ENCODE assay signal across 8 cellular contexts in genomic region chr1:117534995-117535467, GRCh38.
A peak's percentile ranks its signal among the peaks of the same experiment; 100 is the strongest.
DNase-seq lines count a peak whose midpoint lies in the region; ATAC-seq, FAIRE-seq and TF ChIP-seq lines count a peak whose summit lies in the region.

No MANE protein-coding gene starts in this region.

- H3K36me3 ChIP-seq in BJ (ENCODE audit: control insufficient read depth, insufficient read depth, low read length) (no peaks in the 10 kb centered on the region), H1 (ENCODE audit: control insufficient read depth in 2 of 4, insufficient read depth in 4 of 4, low read length in 3 of 4) (no peaks in the 10 kb centered on the region), thyroid gland (no peaks in the 10 kb centered on the region)

- 33% methylated on average over 5 of the region's 6 CpGs; no CpG with 5 or more reads in 1 of the 2 experiments for WGBS in H1 (ENCODE audit: extremely low coverage in 1 of 2, insufficient coverage in 1 of 2, insufficient read length in 1 of 2, insufficient replicate concordance in 2 of 2, low coverage in 1 of 2, low lambda C conversion rate in 2 of 2, missing lambda C conversion rate in 1 of 2), 2 experiments
- WGBS in thyroid gland, 2 donors: 9% methylated on average over 6 of the region's 6 CpGs

- H3K4me1 ChIP-seq in H1 (replicated peaks in 1 of 4; ENCODE audit: control insufficient read depth in 3 of 4, insufficient read depth in 4 of 4, low read length in 3 of 4): no peaks in the 10 kb centered on the region
- peaks cover 0 to 5% of the 10 kb centered on the region in 2 donors for H3K4me1 ChIP-seq in thyroid gland

- no peak overlapping the region for H2BK12ac ChIP-seq in H1 (ENCODE audit: low read depth, low read length)

- H3K79me2 ChIP-seq in H1 (ENCODE audit: control insufficient read depth in 1 of 2, insufficient read depth in 2 of 2, low read length in 2 of 2): no peaks in the 10 kb centered on the region

- H3K9me3 ChIP-seq in H1 (ENCODE audit: insufficient read depth in 2 of 2, low read depth in 1 of 2, low read length in 1 of 2) (no peaks in the 10 kb centered on the region), thyroid gland (no peaks in the 10 kb centered on the region)

- no peaks in the 10 kb centered on the region for H3K23me2 ChIP-seq in H1 (ENCODE audit: low read depth, low read length)

- TF ChIP-seq CTCF in BJ (IDR thresholded peaks at IDR 0.05; ENCODE audit: insufficient read depth, low read depth, low read length) (peak; percentile 68), H1 (IDR thresholded peaks at IDR 0.05; ENCODE audit: control extremely low read depth in 1 of 3, insufficient read depth in 1 of 3, low read depth in 1 of 3, low read length in 3 of 3) (peak; percentile 28 to 72 (median 47)), thyroid gland (IDR thresholded peaks at IDR 0.05) (peak; percentile 42 to 94 (median 65))

- peak; percentile 85 for FAIRE-seq in H1 (lab: Jason Lieb, UNC)

- no peak overlapping the region for H4K8ac ChIP-seq in H1 (ENCODE audit: extremely low read depth, insufficient read depth, low read length)

- H3K27me3 ChIP-seq in BJ (ENCODE audit: control insufficient read depth, insufficient read depth, low read length) (no peaks in the 10 kb centered on the region), H1 (replicated peaks in 1 of 4; ENCODE audit: control insufficient read depth in 3 of 4, extremely low read depth in 1 of 4, insufficient read depth in 3 of 4, low read length in 3 of 4) (no peaks in the 10 kb centered on the region), thyroid gland (no peaks in the 10 kb centered on the region)

- no peaks in the 10 kb centered on the region for H3K79me1 ChIP-seq in H1 (ENCODE audit: low read depth, low read length)

- DNase-seq in BJ (ENCODE audit: low read depth): no peak
- peak; percentile 68 for DNase-seq in NCI-H2227 (lab: John Stamatoyannopoulos, UW; ENCODE audit: unreplicated experiment)
- peak; percentile 44 for DNase-seq in activated CD4-positive, CD25-positive, alpha-beta regulatory T cell treated with anti-CD3 and anti-CD28 coated beads, Interleukin-2, amount 50 U/mL, for 72 hours
- peak; percentile 34 to 59 for DNase-seq in H1 (ENCODE audit: low read depth in 1 of 2, low spot score in 2 of 2)
- DNase-seq in myocyte (ENCODE audit: low read depth): peak; percentile 62
- DNase-seq in thyroid gland: peak; percentile 56 to 66

- intact Hi-C loops in thyroid gland (cut with DNase I): loop anchor here (5.0 kb wide), 1 partner anchor 217 kb away; no protein-coding TSS in a partner anchor

- H2AFZ ChIP-seq in H1 (ENCODE audit: low read length): no peak overlapping the region

- H3K14ac ChIP-seq in H1 (ENCODE audit: insufficient read length): no peak overlapping the region

- H3K18ac ChIP-seq in H1 (ENCODE audit: extremely low read depth, low read length): no peak overlapping the region

- no peak overlapping the region for H2AK5ac ChIP-seq in H1 (ENCODE audit: low read depth, low read length)

- H3K23ac ChIP-seq in H1 (ENCODE audit: insufficient read length): no peak overlapping the region

- no peak overlapping the region; a peak in 1 of 4 replicates for H3K4me2 ChIP-seq in H1 (ENCODE audit: insufficient read depth in 1 of 2, low read depth in 2 of 2, low read length in 2 of 2)

- no peak overlapping the region for H2BK15ac ChIP-seq in H1 (ENCODE audit: low read length)

- H3K4ac ChIP-seq in H1 (replicated peaks; ENCODE audit: insufficient read length, low read depth, low read length): no peak overlapping the region

- TF ChIP-seq RAD21 in H1 (IDR thresholded peaks at IDR 0.05 in 1 of 2, conservative IDR thresholded peaks at IDR 0.05 in 1 of 2; ENCODE audit: low read depth in 2 of 2, low read length in 2 of 2): peak; percentile 65 to 67

- no peak for TF ChIP-seq EP300 in H1 (IDR thresholded peaks at IDR 0.05; ENCODE audit: borderline replicate concordance in 1 of 2, low read depth in 2 of 2, low read length in 2 of 2)

- CTCF ChIA-PET in BJ (lab: Yijun Ruan, JAX) (interaction anchor here (0.8 to 12.5 kb wide), 34 partner anchors 9 to 475 kb away, joined by 3 to 142 read pairs (median 4); partner anchors contain the start of gene TTF2), H1 (lab: Charles Lee; ENCODE audit: partially characterized antibody) (interaction anchor here (0.5 to 6.0 kb wide), 69 partner anchors 10 to 573 kb away, joined by 3 to 128 read pairs (median 4); partner anchors contain the start of gene TENT5C)

- H3K4me3 ChIP-seq in BJ (ENCODE audit: low read depth, low read length) (no peak overlapping the region), H1 (ENCODE audit: extremely low read depth in 1 of 4, insufficient read depth in 2 of 4, low read depth in 3 of 4, low read length in 4 of 4) (no peak overlapping the region), thyroid gland (replicated peaks in 1 of 3) (no peak overlapping the region)

- H4K91ac ChIP-seq in H1 (replicated peaks; ENCODE audit: insufficient read length, low read length): no peak overlapping the region

- no peak overlapping the region for H2BK120ac ChIP-seq in H1 (replicated peaks; ENCODE audit: low read depth, low read length)

- no peak overlapping the region for H3K56ac ChIP-seq in H1 (replicated peaks; ENCODE audit: insufficient read length, low read depth, low read length)

- peak; percentile 75 for ATAC-seq in GM18907 (IDR thresholded peaks at IDR 0.05; ENCODE audit: unreplicated experiment)
- peak; percentile 65 for ATAC-seq in HG03139 (IDR thresholded peaks at IDR 0.05; ENCODE audit: unreplicated experiment)

- no peak overlapping the region for H2BK5ac ChIP-seq in H1 (ENCODE audit: low read depth, low read length)

- TF ChIP-seq POLR2A in H1 (IDR thresholded peaks at IDR 0.05; ENCODE audit: control extremely low read depth in 1 of 2, low read depth in 2 of 2, low read length in 2 of 2) (no peak), thyroid gland (IDR thresholded peaks at IDR 0.05) (no peak)

- H3K27ac ChIP-seq in H1 (ENCODE audit: low read depth, low read length) (no peak overlapping the region), thyroid gland (no peak overlapping the region)

- no peaks in the 10 kb centered on the region for H4K20me1 ChIP-seq in H1 (replicated peaks in 1 of 2; ENCODE audit: control insufficient read depth in 1 of 2, insufficient read depth in 2 of 2, low read length in 2 of 2)

- no peak overlapping the region for H4K5ac ChIP-seq in H1 (ENCODE audit: insufficient read length, low read depth, low read length)

- H2BK20ac ChIP-seq in H1 (ENCODE audit: low read length): no peak overlapping the region

- H3K9ac ChIP-seq in H1 (replicated peaks in 1 of 4; ENCODE audit: extremely low read depth in 1 of 4, low read depth in 3 of 4, low read length in 3 of 4): no peak overlapping the region

- POLR2A ChIA-PET in BJ (lab: Charles Lee) (no interaction called here), H1 (lab: Charles Lee; ENCODE audit: partially characterized antibody) (interaction anchor here (1.1 kb wide), 1 partner anchor 55 kb away, joined by 3 read pairs; no protein-coding TSS in a partner anchor)

TF ChIP-seq in H1, 55 proteins besides CTCF, POLR2A, EP300 and RAD21 (continues in another document):
- TF ChIP-seq TEAD4 (IDR thresholded peaks at IDR 0.05; ENCODE audit: low read depth, low read length) (peak; percentile 97), GABPA (IDR thresholded peaks at IDR 0.05; ENCODE audit: borderline replicate concordance, insufficient read depth, low read length) (no peak), CHD2 (IDR thresholded peaks at IDR 0.05; ENCODE audit: low read length) (no peak)
